In the genomic region with DNA sequence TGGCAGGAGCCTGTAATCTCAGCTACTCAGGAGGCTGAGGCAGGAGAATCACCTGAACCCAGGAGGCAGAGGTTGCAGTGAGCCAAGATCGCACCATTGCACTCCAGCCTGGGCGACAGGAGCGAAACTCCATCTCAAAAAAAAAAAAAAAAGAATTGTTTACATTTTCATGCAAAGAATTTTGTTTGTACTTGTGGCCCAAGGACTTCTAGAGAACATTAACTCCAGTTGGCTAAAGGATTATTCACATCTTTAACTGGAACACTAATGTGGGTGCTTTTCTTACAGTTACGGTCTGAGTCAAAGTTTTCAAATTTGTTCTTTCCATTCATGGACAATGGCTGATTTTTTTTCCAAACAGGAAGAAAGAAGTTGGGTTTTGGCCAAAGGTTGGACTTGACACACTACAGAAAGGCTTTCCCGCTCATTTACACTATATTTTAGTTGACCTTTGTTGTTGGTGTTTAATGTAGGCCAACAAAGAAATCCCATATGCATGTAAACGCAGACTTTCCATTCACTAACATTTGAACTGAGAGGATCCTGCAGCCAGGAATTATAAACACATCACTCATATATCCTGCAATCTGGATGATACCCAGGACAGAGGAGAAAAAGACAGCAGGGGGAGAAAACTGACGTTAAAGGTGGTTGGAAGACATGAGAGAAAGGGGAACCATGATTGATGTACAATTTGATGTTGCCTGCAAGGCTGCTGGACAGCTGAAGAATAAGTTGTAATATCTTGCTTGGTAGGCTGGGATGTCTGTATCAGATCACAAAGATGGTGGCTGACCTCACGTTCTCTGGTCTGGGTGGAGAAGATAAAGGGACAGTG, we compare ENCODE assay signal across 1 cellular context.
TF ChIP-seq lines count a peak whose summit lies in the region.

No MANE protein-coding gene starts in this region.

TF ChIP-seq in HepG2, 621 proteins besides CTCF, POLR2A, EP300 and RAD21 (continued from another document):
- TF ChIP-seq, protein P1, sequence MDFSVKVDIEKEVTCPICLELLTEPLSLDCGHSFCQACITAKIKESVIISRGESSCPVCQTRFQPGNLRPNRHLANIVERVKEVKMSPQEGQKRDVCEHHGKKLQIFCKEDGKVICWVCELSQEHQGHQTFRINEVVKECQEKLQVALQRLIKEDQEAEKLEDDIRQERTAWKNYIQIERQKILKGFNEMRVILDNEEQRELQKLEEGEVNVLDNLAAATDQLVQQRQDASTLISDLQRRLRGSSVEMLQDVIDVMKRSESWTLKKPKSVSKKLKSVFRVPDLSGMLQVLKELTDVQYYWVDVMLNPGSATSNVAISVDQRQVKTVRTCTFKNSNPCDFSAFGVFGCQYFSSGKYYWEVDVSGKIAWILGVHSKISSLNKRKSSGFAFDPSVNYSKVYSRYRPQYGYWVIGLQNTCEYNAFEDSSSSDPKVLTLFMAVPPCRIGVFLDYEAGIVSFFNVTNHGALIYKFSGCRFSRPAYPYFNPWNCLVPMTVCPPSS (IDR thresholded peaks at IDR 0.05), result no peak
- TF ChIP-seq, protein P2, sequence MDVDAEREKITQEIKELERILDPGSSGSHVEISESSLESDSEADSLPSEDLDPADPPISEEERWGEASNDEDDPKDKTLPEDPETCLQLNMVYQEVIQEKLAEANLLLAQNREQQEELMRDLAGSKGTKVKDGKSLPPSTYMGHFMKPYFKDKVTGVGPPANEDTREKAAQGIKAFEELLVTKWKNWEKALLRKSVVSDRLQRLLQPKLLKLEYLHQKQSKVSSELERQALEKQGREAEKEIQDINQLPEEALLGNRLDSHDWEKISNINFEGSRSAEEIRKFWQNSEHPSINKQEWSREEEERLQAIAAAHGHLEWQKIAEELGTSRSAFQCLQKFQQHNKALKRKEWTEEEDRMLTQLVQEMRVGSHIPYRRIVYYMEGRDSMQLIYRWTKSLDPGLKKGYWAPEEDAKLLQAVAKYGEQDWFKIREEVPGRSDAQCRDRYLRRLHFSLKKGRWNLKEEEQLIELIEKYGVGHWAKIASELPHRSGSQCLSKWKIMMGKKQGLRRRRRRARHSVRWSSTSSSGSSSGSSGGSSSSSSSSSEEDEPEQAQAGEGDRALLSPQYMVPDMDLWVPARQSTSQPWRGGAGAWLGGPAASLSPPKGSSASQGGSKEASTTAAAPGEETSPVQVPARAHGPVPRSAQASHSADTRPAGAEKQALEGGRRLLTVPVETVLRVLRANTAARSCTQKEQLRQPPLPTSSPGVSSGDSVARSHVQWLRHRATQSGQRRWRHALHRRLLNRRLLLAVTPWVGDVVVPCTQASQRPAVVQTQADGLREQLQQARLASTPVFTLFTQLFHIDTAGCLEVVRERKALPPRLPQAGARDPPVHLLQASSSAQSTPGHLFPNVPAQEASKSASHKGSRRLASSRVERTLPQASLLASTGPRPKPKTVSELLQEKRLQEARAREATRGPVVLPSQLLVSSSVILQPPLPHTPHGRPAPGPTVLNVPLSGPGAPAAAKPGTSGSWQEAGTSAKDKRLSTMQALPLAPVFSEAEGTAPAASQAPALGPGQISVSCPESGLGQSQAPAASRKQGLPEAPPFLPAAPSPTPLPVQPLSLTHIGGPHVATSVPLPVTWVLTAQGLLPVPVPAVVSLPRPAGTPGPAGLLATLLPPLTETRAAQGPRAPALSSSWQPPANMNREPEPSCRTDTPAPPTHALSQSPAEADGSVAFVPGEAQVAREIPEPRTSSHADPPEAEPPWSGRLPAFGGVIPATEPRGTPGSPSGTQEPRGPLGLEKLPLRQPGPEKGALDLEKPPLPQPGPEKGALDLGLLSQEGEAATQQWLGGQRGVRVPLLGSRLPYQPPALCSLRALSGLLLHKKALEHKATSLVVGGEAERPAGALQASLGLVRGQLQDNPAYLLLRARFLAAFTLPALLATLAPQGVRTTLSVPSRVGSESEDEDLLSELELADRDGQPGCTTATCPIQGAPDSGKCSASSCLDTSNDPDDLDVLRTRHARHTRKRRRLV (CRISPR knock-in tag; IDR thresholded peaks at IDR 0.05), result 0 out of 2 replicates have a peak, but pooled peaks have one; percentile 56
- TF ChIP-seq ZSCAN25 (CRISPR knock-in tag; IDR thresholded peaks at IDR 0.05) (no peak; the same call in 1 of the 2 replicates), JUN (CRISPR knock-in tag; IDR thresholded peaks at IDR 0.05) (peak; percentile 60; the same call in 1 of the 2 replicates), ZNF501 (CRISPR knock-in tag; IDR thresholded peaks at IDR 0.05) (no peak), ZSCAN22 (CRISPR knock-in tag; IDR thresholded peaks at IDR 0.05) (no peak), ZNF605 (CRISPR knock-in tag; IDR thresholded peaks at IDR 0.05) (0 out of 2 replicates have a peak, but pooled peaks have one; percentile 9), HNRNPL (IDR thresholded peaks at IDR 0.05; ENCODE audit: low read depth, low read length) (no peak), HOXA7 (CRISPR knock-in tag; IDR thresholded peaks at IDR 0.05) (no peak)
TF ChIP-seq in HepG2: peak in this region for 158.
